ENCODE assay signal across 16 cellular contexts in genomic region chr12:111186347-111186746, GRCh38.
A peak's percentile ranks its signal among the peaks of the same experiment; 100 is the strongest.
DNase-seq lines count a peak whose midpoint lies in the region; ATAC-seq, FAIRE-seq and TF ChIP-seq lines count a peak whose summit lies in the region.
"Had no signal": no experiment of that assay in that cellular context is flagged by ENCODE, and none has a peak within 500 bp of the region (broad histone marks: within the 10 kb centered on the region; RNA-seq: fewer than 3 reads in every experiment).

No MANE protein-coding gene starts in this region.

- H3K27me3 ChIP-seq in GM23338 (ENCODE audit: insufficient read depth) (no peaks in the 10 kb centered on the region), H9 (ENCODE audit: insufficient read depth, low read length) (no peaks in the 10 kb centered on the region), K562 (ENCODE audit: control insufficient read depth in 2 of 2, insufficient read depth in 2 of 2, low read length in 2 of 2) (peaks cover 3 to 45% of the 10 kb centered on the region in 2 experiments; a peak in 3 of 5 replicates), osteoblast (ENCODE audit: insufficient read depth, low read length) (peaks cover under 1% of the 10 kb centered on the region)
- H3K27me3 ChIP-seq: BE2C had no signal

- H3K36me3 Mint-ChIP-seq in GM23338 (ENCODE audit: low read depth), result no peaks in the 10 kb centered on the region
- H3K36me3 Mint-ChIP-seq in H9 (ENCODE audit: insufficient read depth in 1 of 3, low read depth in 3 of 3), result no peaks in the 10 kb centered on the region; a peak in 2 of 7 replicates
- H3K36me3 Mint-ChIP-seq: CD8-positive, alpha-beta T cell had no signal

- H3K4me3 Mint-ChIP-seq in GM23338 (no peak overlapping the region), H9 (no peak overlapping the region)
- H3K4me3 Mint-ChIP-seq: CD8-positive, alpha-beta T cell had no signal

- H2BK120ac ChIP-seq in H9 (ENCODE audit: low read depth, low read length, poor library complexity, severe bottlenecking), result no peak overlapping the region

- 0 out of 2 replicates have a peak, but pooled peaks cover under 1% of the 10 kb centered on the region for H4K20me1 ChIP-seq in GM23338 (replicated peaks; ENCODE audit: insufficient read depth)
- H4K20me1 ChIP-seq in H9 (ENCODE audit: control insufficient read depth, insufficient read depth, insufficient read length), result no peaks in the 10 kb centered on the region
- peaks cover 3% of the 10 kb centered on the region; the same call in 1 of the 2 replicates for H4K20me1 ChIP-seq in K562 (replicated peaks; ENCODE audit: control insufficient read depth, insufficient read depth, low read length)
- H4K20me1 ChIP-seq in osteoblast (ENCODE audit: insufficient read depth, low read length), result no peaks in the 10 kb centered on the region

- H3K9ac ChIP-seq in H9 (ENCODE audit: extremely low read depth, insufficient read length, low read length), result no peak overlapping the region
- H3K9ac ChIP-seq in K562 (ENCODE audit: insufficient read depth in 1 of 2, low read depth in 2 of 2, low read length in 2 of 2), result peak overlapping the region in 1 of 2 experiments; percentile 67; a peak in 1 of 4 replicates

- H3K9me3 ChIP-seq in H9 (ENCODE audit: control insufficient read depth, low read depth, low read length), result no peaks in the 10 kb centered on the region
- H3K9me3 ChIP-seq in K562 (replicated peaks; ENCODE audit: control insufficient read depth, insufficient read depth, low read depth, low read length), result no peaks in the 10 kb centered on the region
- no peaks in the 10 kb centered on the region for H3K9me3 ChIP-seq in osteoblast (ENCODE audit: low read depth, low read length)
- H3K9me3 ChIP-seq: BE2C, HAP-1 had no signal

- no peaks in the 10 kb centered on the region for H3K9me1 ChIP-seq in K562 (ENCODE audit: control insufficient read depth, insufficient read depth, low read length)

- no peak for FAIRE-seq in K562 (lab: Jason Lieb, UNC)
- no peak for FAIRE-seq in D721Med (lab: Jason Lieb, UNC)
- FAIRE-seq: A549, GM12892, GM19239 had no signal

- H3K4me1 ChIP-seq in GM23338 (ENCODE audit: insufficient read depth), result no peaks in the 10 kb centered on the region
- no peaks in the 10 kb centered on the region for H3K4me1 ChIP-seq in H9 (ENCODE audit: insufficient read depth, low read length)
- peaks cover 5 to 12% of the 10 kb centered on the region in 2 experiments; a peak in 4 of 5 replicates for H3K4me1 ChIP-seq in K562 (replicated peaks in 1 of 2; ENCODE audit: control insufficient read depth in 2 of 2, insufficient read depth in 2 of 2, low read length in 2 of 2)
- H3K4me1 ChIP-seq in osteoblast (ENCODE audit: insufficient read depth, low read length), result no peaks in the 10 kb centered on the region
- H3K4me1 ChIP-seq: A549 had no signal

- peak overlapping the region; percentile 43; the same call in 1 of the 2 replicates for H2BK15ac ChIP-seq in H9 (ENCODE audit: low read depth, low read length)

- POLR2A ChIA-PET in K562 (lab: Yijun Ruan, JAX), result interaction anchor here (0.6 kb wide), 2 partner anchors 212 to 265 kb away, joined by 3 read pairs; no protein-coding TSS in a partner anchor

- no peak overlapping the region for H3K18ac ChIP-seq in H9 (ENCODE audit: insufficient read length, low read depth, low read length)

- no peak overlapping the region for H3T11ph ChIP-seq in H9 (ENCODE audit: low read length)

- H3K79me1 ChIP-seq in H9 (ENCODE audit: insufficient read depth, low read depth, low read length, poor library complexity, severe bottlenecking), result no peaks in the 10 kb centered on the region

- no peak overlapping the region; the same call in 1 of the 2 replicates for H3K14ac ChIP-seq in H9 (ENCODE audit: insufficient read depth, low read length)

- H4K8ac ChIP-seq in H9 (replicated peaks; ENCODE audit: insufficient read length, low read depth, low read length), result no peak overlapping the region

- no peak for TF ChIP-seq POLR2A in K562 (conservative IDR thresholded peaks at IDR 0.05)

- TF ChIP-seq RAD21 in K562 (CRISPR knock-in tag; conservative IDR thresholded peaks at IDR 0.05 in 1 of 2, IDR thresholded peaks at IDR 0.05 in 1 of 2), result no peak

- H3K36me3 ChIP-seq in GM23338 (ENCODE audit: insufficient read depth) (no peaks in the 10 kb centered on the region), K562 (ENCODE audit: control insufficient read depth, insufficient read depth, low read length) (no peaks in the 10 kb centered on the region), osteoblast (ENCODE audit: insufficient read depth, low read length) (no peaks in the 10 kb centered on the region)
- H3K36me3 ChIP-seq: BE2C, HAP-1 had no signal

- H3K27me3 Mint-ChIP-seq in GM23338 (ENCODE audit: insufficient read depth, low read depth, poor library complexity), result peaks cover 7% of the 10 kb centered on the region
- no peaks in the 10 kb centered on the region; the same call in 1 of the 2 replicates for H3K27me3 Mint-ChIP-seq in H9 (ENCODE audit: low read depth)

- no peak overlapping the region for H3K27ac ChIP-seq in GM23338 (ENCODE audit: low read depth)
- no peak overlapping the region for H3K27ac ChIP-seq in H9 (ENCODE audit: insufficient read length, low read depth, low read length)
- H3K27ac ChIP-seq in K562 (ENCODE audit: extremely low read depth, low read depth, low read length), result no peak overlapping the region
- no peak overlapping the region for H3K27ac ChIP-seq in osteoblast (ENCODE audit: low read depth, low read length)
- H3K27ac ChIP-seq: A549, C4-2B had no signal

- H2BK12ac ChIP-seq in H9 (ENCODE audit: insufficient read length, low read depth, low read length), result no peak overlapping the region

- H3K79me2 ChIP-seq in GM23338 (replicated peaks; ENCODE audit: insufficient read depth), result no peaks in the 10 kb centered on the region
- H3K79me2 ChIP-seq in H9 (ENCODE audit: insufficient read depth, low read length), result no peaks in the 10 kb centered on the region
- H3K79me2 ChIP-seq in K562 (ENCODE audit: control insufficient read depth, insufficient read depth, low read length), result no peaks in the 10 kb centered on the region
- H3K79me2 ChIP-seq in osteoblast (ENCODE audit: insufficient read depth, low read length), result no peaks in the 10 kb centered on the region

- no peak overlapping the region for H2AK5ac ChIP-seq in H9 (ENCODE audit: insufficient read length, low read length)

- H3K4me3 ChIP-seq in GM23338 (no peak overlapping the region), K562 (no peak overlapping the region), osteoblast (ENCODE audit: insufficient read depth, low read length) (no peak overlapping the region)
- H3K4me3 ChIP-seq: A549, HAP-1 had no signal

- no peaks in the 10 kb centered on the region for H3K9me2 ChIP-seq in GM23338 (ENCODE audit: insufficient read depth)

- H3K4me1 Mint-ChIP-seq in GM23338, result peaks cover 1% of the 10 kb centered on the region; the same call in 1 of the 3 replicates
- peaks cover 2 to 14% of the 10 kb centered on the region in 2 experiments; a peak in 3 of 4 replicates for H3K4me1 Mint-ChIP-seq in H9

- no peaks in the 10 kb centered on the region for H3K9me3 Mint-ChIP-seq in GM23338
- no peaks in the 10 kb centered on the region for H3K9me3 Mint-ChIP-seq in H9
- H3K9me3 Mint-ChIP-seq: CD8-positive, alpha-beta T cell had no signal

- H2AFZ ChIP-seq in GM23338 (no peak overlapping the region), H9 (ENCODE audit: low read length) (no peak overlapping the region), K562 (ENCODE audit: low read depth, low read length) (no peak overlapping the region), osteoblast (ENCODE audit: low read length) (no peak overlapping the region)

- TF ChIP-seq CTCF in GM23338 (conservative IDR thresholded peaks at IDR 0.05; ENCODE audit: low read depth in 2 of 2) (no peak), H9 (conservative IDR thresholded peaks at IDR 0.05) (no peak), K562 (IDR thresholded peaks at IDR 0.05 in 2 of 3, conservative IDR thresholded peaks at IDR 0.05 in 1 of 3; ENCODE audit: insufficient read depth in 2 of 3, low read depth in 1 of 3, low read length in 3 of 3) (no peak), osteoblast (IDR thresholded peaks at IDR 0.05; ENCODE audit: extremely low read depth, low read depth, low read length) (no peak), D721Med (IDR thresholded peaks at IDR 0.05; ENCODE audit: insufficient read depth, missing control alignments) (no peak)

- no peaks in the 10 kb centered on the region for H3F3A ChIP-seq in GM23338 (replicated peaks; ENCODE audit: low read depth)

- no peak overlapping the region for H3K4ac ChIP-seq in H9 (ENCODE audit: low read depth, low read length)

- ATAC-seq in GM23338, result peak; percentile 23; the same call in 1 of the 3 replicates
- no peak for ATAC-seq in K562
- ATAC-seq: CD8-positive, alpha-beta T cell had no signal

- WGBS in H9 (ENCODE audit: extremely low coverage, insufficient read length, low lambda C conversion rate), result no CpG with 5 or more reads among the region's 17 CpGs
- 39% methylated on average over 14 of the region's 17 CpGs for WGBS in K562 (ENCODE audit: insufficient coverage, low coverage, missing lambda C conversion rate)

- H4K5ac ChIP-seq in H9 (ENCODE audit: insufficient read length, low read depth, low read length), result no peak overlapping the region

- in situ Hi-C loops in K562 (cut with MboI), result no loop called here

- intact Hi-C loops in K562 (cut with micrococcal nuclease), result loop anchor here (10.0 kb wide), 1 partner anchor 162 kb away; no protein-coding TSS in a partner anchor

- H2BK20ac ChIP-seq in H9 (ENCODE audit: low read depth, low read length, poor library complexity, severe bottlenecking), result no peak overlapping the region

- TF ChIP-seq EP300 in K562 (IDR thresholded peaks at IDR 0.05; ENCODE audit: low read length), result no peak

- H3K23ac ChIP-seq in H9 (ENCODE audit: insufficient read length, low read depth, low read length), result no peak overlapping the region

- H3K27ac Mint-ChIP-seq in GM23338 (peak overlapping the region; percentile 12), H9 (peak overlapping the region in 2 of 3 experiments; percentile 86 to 87; a peak in 4 of 7 replicates)
- H3K27ac Mint-ChIP-seq: CD8-positive, alpha-beta T cell had no signal

- BruUV-seq in K562 (replicated peaks; lab: Mats Ljungman, UMichigan), result no TSS peak

- H4K91ac ChIP-seq in H9 (ENCODE audit: insufficient read length, low read depth, low read length), result no peak overlapping the region

- no peak overlapping the region for H3K56ac ChIP-seq in H9 (ENCODE audit: insufficient read length, low read depth, low read length)

- H3K4me2 ChIP-seq in GM23338 (no peak overlapping the region), H9 (ENCODE audit: insufficient read depth, insufficient read length, low read length) (no peak overlapping the region), K562 (ENCODE audit: insufficient read depth, low read length) (no peak overlapping the region), osteoblast (ENCODE audit: insufficient read depth, low read length) (no peak overlapping the region)
- H3K4me2 ChIP-seq: A549 had no signal

- CTCF ChIA-PET in K562 (lab: Yijun Ruan, JAX; ENCODE audit: low intra/inter-chr PET ratio), result no interaction called here

- H2BK5ac ChIP-seq in H9 (ENCODE audit: insufficient read length, low read length), result no peak overlapping the region

- DNase-seq in GM23338 (ENCODE audit: low spot score) (no peak), H9 (no peak), K562 (ENCODE audit: extremely low read depth in 1 of 4, low spot score in 3 of 4) (no peak), osteoblast (ENCODE audit: insufficient read length, low spot score, missing footprints) (peak; percentile 50), mucosa of gallbladder (ENCODE audit: low spot score) (no peak), D721Med (ENCODE audit: insufficient read length, low spot score) (no peak)
- DNase-seq: BE2C; CD8-positive, alpha-beta T cell; COR-L47; DND-41; GDM1 had no signal

- no peaks in the 10 kb centered on the region for H3K23me2 ChIP-seq in H9 (ENCODE audit: insufficient read length, low read depth, low read length, poor library complexity, severe bottlenecking)
